ENCODE assay signal across 16 cellular contexts in genomic region chr10:130215076-130215917, GRCh38.
DNase-seq lines count a peak whose midpoint lies in the region; ATAC-seq and TF ChIP-seq lines count a peak whose summit lies in the region.
"Had no signal": no experiment of that assay in that cellular context is flagged by ENCODE, and none has a peak within 500 bp of the region (broad histone marks: within the 10 kb centered on the region; RNA-seq: fewer than 3 reads in every experiment).

No MANE protein-coding gene starts in this region.

- no peak overlapping the region for H3K4me3 ChIP-seq in tibial artery
- H3K4me3 ChIP-seq: HAP-1 had no signal

- DNase-seq in activated effector memory CD4-positive, alpha-beta T cell treated with anti-CD3 and anti-CD28 coated beads, Interleukin-2, amount 50 U/mL, for 16 hours = peak; percentile 52
- DNase-seq in activated effector memory CD4-positive, alpha-beta T cell treated with Interleukin-2 at 50 U/mL for 16 hours = no peak
- DNase-seq in NCI-H2029 treated with DMSO at 0.1 percent for 48 hours (lab: John Stamatoyannopoulos, UW) (peak; percentile 12), islet precursor cell (peak; percentile 42), tibial artery (peak; percentile 5 to 28), SKM-1 treated with dmso at 0.1 percent for 144 hours (lab: John Stamatoyannopoulos, UW; ENCODE audit: unreplicated experiment) (no peak)
- DNase-seq: CD8-positive, alpha-beta T cell; EL; Kasumi-1; NCI-H526 treated with DMSO at 0.1 percent for 48 hours; SHP77 had no signal

- intact Hi-C loops in tibial artery (cut with DNase I; ENCODE audit: low total_unique reads) = no loop called here

- no peaks in the 10 kb centered on the region for H3K4me1 ChIP-seq in tibial artery
- H3K4me1 ChIP-seq: HAP-1 had no signal

- ATAC-seq in HG02852 (IDR thresholded peaks at IDR 0.05; ENCODE audit: unreplicated experiment) = no peak
- no peak for ATAC-seq in GM21723 (IDR thresholded peaks at IDR 0.05; ENCODE audit: unreplicated experiment)
- ATAC-seq: CD8-positive, alpha-beta T cell; Panc1; SK-N-SH treated with all-trans-retinoic acid at 6 μM for 48 hours had no signal

- no peaks in the 10 kb centered on the region for H3K36me3 ChIP-seq in tibial artery
- H3K36me3 ChIP-seq: HAP-1 had no signal

- peaks cover 0 to 3% (median 0%) of the 10 kb centered on the region in 3 donors for H3K9me3 ChIP-seq in tibial artery
- H3K9me3 ChIP-seq: HAP-1 had no signal

- no peak overlapping the region for H3K27ac ChIP-seq in tibial artery

- TF ChIP-seq CTCF in tibial artery (IDR thresholded peaks at IDR 0.05) = no peak

- no peaks in the 10 kb centered on the region for H3K27me3 ChIP-seq in tibial artery

Comparison
In these comparisons a context has a peak if more than half of its experiments do, and no peak if none do; other contexts are left out.
1. DNase-seq: peak in activated effector memory CD4-positive, alpha-beta T cell treated with anti-CD3 and anti-CD28 coated beads, Interleukin-2, amount 50 U/mL, for 16 hours (single experiment), NCI-H2029 treated with DMSO at 0.1 percent for 48 hours (single experiment), islet precursor cell (single experiment) and tibial artery (2 of 2); none in activated effector memory CD4-positive, alpha-beta T cell treated with Interleukin-2 at 50 U/mL for 16 hours (single experiment) and SKM-1 treated with dmso at 0.1 percent for 144 hours (single experiment).